Comparison of ENCODE assay signal across 22 cellular contexts in the genomic region with DNA sequence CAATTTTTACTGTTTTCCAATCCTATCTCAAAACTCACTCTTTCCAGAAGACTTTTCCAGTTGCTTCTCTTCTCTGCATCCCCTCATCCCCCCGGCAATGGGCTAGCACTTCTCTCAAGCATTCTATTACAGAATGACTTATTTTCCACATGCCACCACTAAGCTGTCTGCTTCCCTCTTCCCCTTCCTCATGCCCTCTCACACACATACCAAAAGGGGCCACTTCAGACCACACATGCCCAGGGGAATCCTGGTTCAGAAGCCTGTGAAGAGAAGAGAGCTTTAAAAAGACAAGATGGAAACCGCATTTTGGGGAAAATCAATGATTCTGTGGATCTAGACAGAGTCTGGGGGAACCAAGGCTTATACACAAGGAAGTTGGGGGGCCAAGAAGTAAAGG. TPM values are rescaled to one million over a fixed set of nuclear protein-coding genes. Genes with fewer than 3 reads are reported as not detected.
DNase-seq lines count a peak whose midpoint lies in the region; ATAC-seq and TF ChIP-seq lines count a peak whose summit lies in the region.
"Had no signal": no experiment of that assay in that cellular context is flagged by ENCODE, and none has a peak within 500 bp of the region (broad histone marks: within the 10 kb centered on the region; RNA-seq: fewer than 3 reads in every experiment).

No MANE protein-coding gene starts in this region.

- DNase-seq in D341Med (ENCODE audit: low spot score) (peak; percentile 3), AML-193 (lab: John Stamatoyannopoulos, UW) (no peak), RKO (ENCODE audit: low spot score) (no peak), prostate gland (ENCODE audit: low spot score) (no peak)
- no peak for DNase-seq in stimulated activated naive B cell treated with anti-CD40 and anti-IgM and Interleukin-4, amounts not matched to agents 10 μg/mL and 1 μg/mL and 100 μg/mL, for 72 hours
- DNase-seq: 8988T; ACHN; CD4-positive, alpha-beta T cell; CD8-positive, alpha-beta memory T cell; DMS53; DMS79 treated with DMSO at 0.1 percent for 48 hours; GF-D8; H9 had no signal

- no peaks in the 10 kb centered on the region for H3K36me3 Mint-ChIP-seq in stimulated activated naive B cell treated with anti-CD40 and anti-IgM and Interleukin-4, amounts not matched to agents 10 μg/mL and 1 μg/mL and 100 μg/mL, for 72 hours
- H3K36me3 Mint-ChIP-seq: CD14-positive monocyte had no signal

- peaks cover 25 to 44% of the 10 kb centered on the region in 2 donors for H3K27me3 Mint-ChIP-seq in stimulated activated naive B cell treated with anti-CD40 and anti-IgM and Interleukin-4, amounts not matched to agents 10 μg/mL and 1 μg/mL and 100 μg/mL, for 72 hours

- TF ChIP-seq CTCF in OCI-LY3 (IDR thresholded peaks at IDR 0.05; ENCODE audit: low read depth, low read length) (no peak), prostate gland (IDR thresholded peaks at IDR 0.05) (no peak)

- peaks cover 11 to 23% of the 10 kb centered on the region in 2 donors for H3K4me1 Mint-ChIP-seq in stimulated activated naive B cell treated with anti-CD40 and anti-IgM and Interleukin-4, amounts not matched to agents 10 μg/mL and 1 μg/mL and 100 μg/mL, for 72 hours
- H3K4me1 Mint-ChIP-seq: CD14-positive monocyte; CD8-positive, alpha-beta memory T cell; GM23338; H9 had no signal

- H3K27me3 ChIP-seq in BLaER1 (no peaks in the 10 kb centered on the region), OCI-LY3 (ENCODE audit: low read depth, low read length) (no peaks in the 10 kb centered on the region), prostate gland (replicated peaks; ENCODE audit: insufficient read depth) (no peaks in the 10 kb centered on the region)

- intact Hi-C loops in prostate gland (cut with DNase I) = no loop called here

- H3K4me1 ChIP-seq in BLaER1 = peaks cover 50% of the 10 kb centered on the region
- H3K4me1 ChIP-seq in OCI-LY3 (ENCODE audit: low read length) = peaks cover 36% of the 10 kb centered on the region
- H3K4me1 ChIP-seq in prostate gland (replicated peaks) = no peaks in the 10 kb centered on the region
- H3K4me1 ChIP-seq: A549 had no signal

- no peaks in the 10 kb centered on the region for H3K36me3 ChIP-seq in BLaER1
- H3K36me3 ChIP-seq in OCI-LY3 (replicated peaks; ENCODE audit: low read depth, low read length) = no peaks in the 10 kb centered on the region
- H3K36me3 ChIP-seq in prostate gland = no peaks in the 10 kb centered on the region

- no peak for TF ChIP-seq POLR2A in prostate gland (IDR thresholded peaks at IDR 0.05)

- H3K79me2 ChIP-seq in OCI-LY3 (ENCODE audit: low read length) = no peaks in the 10 kb centered on the region

- peak overlapping the region; percentile 77 for H3K27ac ChIP-seq in BLaER1
- H3K27ac ChIP-seq in OCI-LY3 (ENCODE audit: low read length) = peak overlapping the region; percentile 36
- H3K27ac ChIP-seq in prostate gland = no peak overlapping the region
- H3K27ac ChIP-seq: A549 had no signal

- no peaks in the 10 kb centered on the region for H3K9me3 ChIP-seq in BLaER1
- no peaks in the 10 kb centered on the region for H3K9me3 ChIP-seq in OCI-LY3 (ENCODE audit: insufficient read depth, low read length)
- no peaks in the 10 kb centered on the region for H3K9me3 ChIP-seq in prostate gland
- H3K9me3 ChIP-seq: A549 had no signal

- peak; percentile 74 to 82 for ATAC-seq in stimulated activated naive B cell treated with anti-CD40 and anti-IgM and Interleukin-4, amounts not matched to agents 10 μg/mL and 1 μg/mL and 100 μg/mL, for 72 hours (replicated peaks)
- ATAC-seq: A549, GM23338, HCT116 had no signal

- no peaks in the 10 kb centered on the region for H3K9me3 Mint-ChIP-seq in stimulated activated naive B cell treated with anti-CD40 and anti-IgM and Interleukin-4, amounts not matched to agents 10 μg/mL and 1 μg/mL and 100 μg/mL, for 72 hours
- H3K9me3 Mint-ChIP-seq: CD4-positive, alpha-beta T cell; CD8-positive, alpha-beta memory T cell; GM23338 had no signal

- H3K4me2 ChIP-seq in BLaER1 (peak overlapping the region; percentile 85), OCI-LY3 (ENCODE audit: low read length) (peak overlapping the region; percentile 54)
- H3K4me2 ChIP-seq: A549, GM23338 had no signal

- peak overlapping the region; percentile 5 to 23 for H3K4me3 Mint-ChIP-seq in stimulated activated naive B cell treated with anti-CD40 and anti-IgM and Interleukin-4, amounts not matched to agents 10 μg/mL and 1 μg/mL and 100 μg/mL, for 72 hours
- H3K4me3 Mint-ChIP-seq: CD14-positive monocyte; CD4-positive, alpha-beta T cell; CD8-positive, alpha-beta memory T cell; GM23338; H9 had no signal

- H2AFZ ChIP-seq in OCI-LY3 (ENCODE audit: low read depth, low read length) = peak overlapping the region; percentile 83
- H2AFZ ChIP-seq: GM23338 had no signal

- 89% methylated on average over 2 of the region's 2 CpGs for WGBS in prostate gland

- H3K4me3 ChIP-seq in BLaER1 (peak overlapping the region; percentile 36; the same call in 1 of the 2 replicates), OCI-LY3 (ENCODE audit: low read length) (no peak overlapping the region), prostate gland (no peak overlapping the region)
- H3K4me3 ChIP-seq: A549, GM23338 had no signal

- no peak overlapping the region for H3K9ac ChIP-seq in BLaER1
- H3K9ac ChIP-seq in OCI-LY3 (ENCODE audit: low read length) = peak overlapping the region; percentile 7; the same call in 1 of the 2 replicates

- no peaks in the 10 kb centered on the region for H4K20me1 ChIP-seq in BLaER1
- no peaks in the 10 kb centered on the region for H4K20me1 ChIP-seq in OCI-LY3 (ENCODE audit: insufficient read depth, low read length)

- H3K27ac Mint-ChIP-seq in stimulated activated naive B cell treated with anti-CD40 and anti-IgM and Interleukin-4, amounts not matched to agents 10 μg/mL and 1 μg/mL and 100 μg/mL, for 72 hours = no peak overlapping the region
- H3K27ac Mint-ChIP-seq: CD4-positive, alpha-beta T cell; CD8-positive, alpha-beta memory T cell; GM23338; H9 had no signal

RNA-seq across cellular contexts. Expression of a gene that starts 8.4 kb away (rescaled TPM):
- under 1 TPM in 1 of 2 donors, not detected in 1; 0.45 TPM for total RNA-seq in prostate gland
- total RNA-seq: CD4-positive, alpha-beta T cell; CD8-positive, alpha-beta memory T cell; Daoy; G401; GM23338; H4; H9 had no signal

RNA-seq across cellular contexts. Expression of a gene that starts 33.7 kb away (rescaled TPM):
- total RNA-seq in prostate gland = not detected
- total RNA-seq: CD4-positive, alpha-beta T cell; CD8-positive, alpha-beta memory T cell; G401; GM23338; H4; H9 had no signal

RNA-seq across cellular contexts. Expression of a gene that starts 47.9 kb away (rescaled TPM):
- 1 to 10 TPM in 1 of 2 donors, not detected in 1; 4.4 TPM for total RNA-seq in prostate gland
- total RNA-seq: CD4-positive, alpha-beta T cell; CD8-positive, alpha-beta memory T cell; Daoy; G401; GM23338; H4; H9 had no signal

Comparison
In these comparisons a context has a peak if more than half of its experiments do, and no peak if none do; other contexts are left out.
1. H3K27ac ChIP-seq: peak in BLaER1 (single experiment) and OCI-LY3 (single experiment); none in prostate gland (0 of 2).